19 cellular contexts compared by ENCODE assay signal in the genomic region with DNA sequence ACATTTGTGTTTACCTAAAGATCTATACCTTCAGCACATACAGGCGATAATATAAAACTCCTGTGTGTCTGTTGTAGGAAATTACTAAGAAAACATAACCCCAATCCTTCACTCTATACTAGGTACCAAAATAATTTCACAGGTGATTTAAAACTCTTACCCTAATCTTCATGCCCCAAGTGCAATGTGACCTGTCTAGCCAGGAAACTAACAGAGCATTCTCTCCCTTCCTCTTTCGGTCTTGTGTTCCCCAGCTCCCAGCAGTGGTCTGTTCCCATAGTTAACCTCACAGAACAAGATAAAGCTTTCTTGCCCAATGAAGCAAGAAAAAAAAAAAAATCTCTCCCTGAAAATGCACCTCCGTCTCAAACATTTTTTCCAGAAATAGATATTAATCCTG.
DNase-seq lines count a peak whose midpoint lies in the region; ATAC-seq, FAIRE-seq and TF ChIP-seq lines count a peak whose summit lies in the region.
"Had no signal": no experiment of that assay in that cellular context is flagged by ENCODE, and none has a peak within 500 bp of the region (broad histone marks: within the 10 kb centered on the region; RNA-seq: fewer than 3 reads in every experiment).

No MANE protein-coding gene starts in this region.

- H3K4me1 ChIP-seq in pancreas: no peaks in the 10 kb centered on the region

- H3K4me3 ChIP-seq in pancreas: no peak overlapping the region

- 79 to 95% methylated on average over 3 of the region's 3 CpGs for WGBS in pancreas, 2 donors

- H3K36me3 ChIP-seq in pancreas: no peaks in the 10 kb centered on the region

- intact Hi-C loops in pancreas (cut with DNase I): no loop called here

- H3K9me3 ChIP-seq in pancreas: no peaks in the 10 kb centered on the region

- TF ChIP-seq CTCF in pancreas (IDR thresholded peaks at IDR 0.05): no peak

- DNase-seq in GM18507 (ENCODE audit: extremely low spot score, insufficient read length, low read depth): no peak
- peak; percentile 38 for DNase-seq in amniotic epithelial cell (ENCODE audit: low read depth)
- DNase-seq in pancreas: no peak
- no peak for DNase-seq in activated naive CD4-positive, alpha-beta T cell (lab: John Stamatoyannopoulos, UW)
- DNase-seq: C1 segment of cervical spinal cord, DMS79 treated with DMSO at 0.1 percent for 48 hours, HCEC 1CT, KBM-7, NCI-H1092, NCI-H146, NCI-H2227 treated with DMSO at 0.1 percent for 48 hours, NCI-H524, T-helper 9 cell had no signal

- no peak overlapping the region for H3K27ac ChIP-seq in pancreas

- H3K27me3 ChIP-seq in pancreas: no peaks in the 10 kb centered on the region

- ATAC-seq in GM21367 (IDR thresholded peaks at IDR 0.05; ENCODE audit: unreplicated experiment) (peak; percentile 57), HG02763 (IDR thresholded peaks at IDR 0.05; ENCODE audit: unreplicated experiment) (peak; percentile 49), HG03469 (IDR thresholded peaks at IDR 0.05; ENCODE audit: unreplicated experiment) (no peak), GM21528 (IDR thresholded peaks at IDR 0.05; ENCODE audit: low FRiP score, unreplicated experiment) (no peak), pancreas (no peak)
- ATAC-seq: Panc1 had no signal

- FAIRE-seq in GM18507 (lab: Jason Lieb, UNC) (peak; percentile 67), pancreas (lab: Jason Lieb, UNC) (no peak)
- FAIRE-seq: G401.6 had no signal

Comparison
In these comparisons a context has a peak if more than half of its experiments do, and no peak if none do; other contexts are left out.
1. ATAC-seq: peak in GM21367 (single experiment) and HG02763 (single experiment); none in HG03469 (single experiment), GM21528 (single experiment) and pancreas (0 of 4).